In the genomic region with DNA sequence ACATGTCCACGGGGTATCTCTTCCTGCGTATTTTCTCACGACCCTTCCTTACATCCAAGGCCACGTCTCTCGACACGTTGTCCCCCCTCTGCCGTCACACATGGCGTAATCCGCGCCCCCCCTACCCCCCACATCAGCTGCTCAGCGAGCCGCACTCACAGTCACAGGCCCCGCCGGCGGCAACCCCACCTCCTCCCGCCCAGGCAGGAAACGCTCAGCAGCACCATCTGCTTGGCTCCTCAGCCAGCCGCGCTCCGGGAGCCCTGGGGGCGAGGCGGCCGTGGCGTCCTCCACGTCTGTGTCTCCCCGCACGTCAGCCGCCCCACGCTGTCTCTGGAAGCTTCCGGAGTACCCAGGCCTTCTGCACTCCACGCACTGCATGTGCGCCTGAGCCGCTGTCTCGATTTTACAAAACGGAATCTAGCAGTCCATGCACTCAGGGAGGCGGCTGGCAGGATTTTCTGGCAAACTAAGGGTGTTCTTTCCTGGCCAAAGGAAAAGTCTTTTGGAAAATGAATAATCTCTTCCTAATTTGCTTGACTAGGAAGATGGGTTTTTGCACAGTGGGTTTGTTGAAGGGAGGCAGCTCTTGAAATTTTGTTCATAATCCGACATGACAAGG, we compare ENCODE assay signal across 1 cellular context.
A peak's percentile ranks its signal among the peaks of the same experiment; 100 is the strongest.
TF ChIP-seq lines count a peak whose summit lies in the region.

No MANE protein-coding gene starts in this region.

TF ChIP-seq in H1, 55 proteins besides CTCF, POLR2A, EP300 and RAD21:
- TF ChIP-seq CHD7 (IDR thresholded peaks at IDR 0.05; ENCODE audit: insufficient replicate concordance, low read length): no peak
- TF ChIP-seq GABPA (IDR thresholded peaks at IDR 0.05; ENCODE audit: borderline replicate concordance, insufficient read depth, low read length): no peak
- no peak for TF ChIP-seq SUZ12 (IDR thresholded peaks at IDR 0.05; ENCODE audit: low read length)
- no peak for TF ChIP-seq CEBPB (IDR thresholded peaks at IDR 0.05; ENCODE audit: low read depth, low read length)
- no peak for TF ChIP-seq CREB1 (IDR thresholded peaks at IDR 0.05)
- TF ChIP-seq E2F6 (IDR thresholded peaks at IDR 0.05): peak; percentile 53; the same call in 1 of the 2 replicates
- no peak for TF ChIP-seq SIN3A (conservative IDR thresholded peaks at IDR 0.05 in 1 of 2, IDR thresholded peaks at IDR 0.05 in 1 of 2; ENCODE audit: low read depth in 1 of 2, low read length in 2 of 2)
- TF ChIP-seq, protein P1, sequence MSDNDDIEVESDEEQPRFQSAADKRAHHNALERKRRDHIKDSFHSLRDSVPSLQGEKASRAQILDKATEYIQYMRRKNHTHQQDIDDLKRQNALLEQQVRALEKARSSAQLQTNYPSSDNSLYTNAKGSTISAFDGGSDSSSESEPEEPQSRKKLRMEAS (IDR thresholded peaks at IDR 0.05): peak; percentile 20; the same call in 1 of the 2 replicates
TF ChIP-seq in H1: peak in this region for 2.
